ENCODE assay signal across 1 cellular context in the genomic region with DNA sequence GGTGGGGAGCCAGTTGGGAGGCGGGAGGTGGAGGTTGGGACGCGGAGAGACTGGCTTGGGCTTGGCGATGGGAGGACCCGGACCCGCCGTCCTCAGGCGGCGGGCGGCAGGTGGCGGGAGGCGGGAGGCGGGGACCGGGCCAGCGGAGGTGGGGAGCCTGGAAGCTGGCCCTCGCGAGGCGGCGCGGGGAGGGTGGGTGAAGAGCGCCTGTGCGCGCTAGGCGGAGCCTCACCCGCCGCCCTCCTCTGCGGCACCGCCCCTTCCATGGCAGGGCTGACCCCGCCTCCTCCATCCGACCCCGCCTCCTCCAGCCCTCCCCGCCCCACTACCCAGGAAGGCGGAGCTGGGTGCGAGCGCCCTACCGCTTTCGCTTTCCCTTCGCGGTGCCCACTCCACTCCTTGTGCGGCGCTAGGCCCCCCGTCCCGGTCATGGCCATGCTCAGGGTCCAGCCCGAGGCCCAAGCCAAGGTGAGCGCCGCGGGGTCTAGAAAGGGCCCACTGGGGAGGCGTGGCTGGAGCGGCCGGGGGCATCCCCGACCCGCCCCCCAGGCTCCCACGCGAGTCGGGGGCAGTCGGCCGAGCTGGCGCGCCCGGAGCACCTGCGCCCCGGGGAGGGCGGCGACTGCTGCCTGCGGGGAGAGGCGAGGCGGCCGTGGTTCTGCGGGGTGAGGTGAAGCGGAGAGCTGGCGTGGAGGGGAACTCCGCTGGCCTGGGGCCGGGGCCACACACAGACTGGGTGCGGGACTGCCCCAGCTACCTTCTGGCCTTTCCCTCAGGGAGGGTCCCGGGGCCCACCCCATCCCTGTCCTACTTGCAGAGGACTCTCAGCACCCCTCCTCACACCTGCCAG.
A peak's percentile ranks its signal among the peaks of the same experiment; 100 is the strongest.
TF ChIP-seq lines count a peak whose summit lies in the region.

A gene (plus strand): TSS at position 361 of the 850 bp plus-strand sequence. CDS start 69 bp downstream, at position 430.

TF ChIP-seq in HepG2, 621 proteins besides CTCF, POLR2A, EP300 and RAD21 (continued from another document and continues in another):
- TF ChIP-seq NFE2L2 (IDR thresholded peaks at IDR 0.05; ENCODE audit: low read length) (no peak), HDAC6 (IDR thresholded peaks at IDR 0.05; ENCODE audit: low read depth, low read length) (no peak), NCOA5 (CRISPR knock-in tag; IDR thresholded peaks at IDR 0.05) (no peak), SUZ12 (IDR thresholded peaks at IDR 0.05; ENCODE audit: low read depth, low read length) (no peak), GATAD1 (CRISPR knock-in tag; IDR thresholded peaks at IDR 0.05) (peak; percentile 73), ZNF143 (CRISPR knock-in tag; IDR thresholded peaks at IDR 0.05) (peak; percentile 44; the same call in 1 of the 2 replicates), ZNF468 (CRISPR knock-in tag; IDR thresholded peaks at IDR 0.05) (no peak), ZNF589 (CRISPR knock-in tag; conservative IDR thresholded peaks at IDR 0.05) (no peak), ZSCAN12 (CRISPR knock-in tag; IDR thresholded peaks at IDR 0.05) (peak; percentile 73; the same call in 1 of the 2 replicates), ZNF543 (CRISPR knock-in tag; IDR thresholded peaks at IDR 0.05) (peak; percentile 82; the same call in 1 of the 2 replicates), JUNB (CRISPR knock-in tag; IDR thresholded peaks at IDR 0.05; ENCODE audit: borderline replicate concordance) (no peak), ZBTB3 (CRISPR knock-in tag; IDR thresholded peaks at IDR 0.05; ENCODE audit: borderline replicate concordance, low read depth) (peak; percentile 43; the same call in 1 of the 2 replicates), ZNF841 (CRISPR knock-in tag; IDR thresholded peaks at IDR 0.05; ENCODE audit: borderline replicate concordance) (no peak), RXRA (CRISPR knock-in tag; IDR thresholded peaks at IDR 0.05) (peak; percentile 60; the same call in 1 of the 2 replicates), ZFP1 (CRISPR knock-in tag; IDR thresholded peaks at IDR 0.05) (no peak; the same call in 1 of the 2 replicates), FOXC1 (CRISPR knock-in tag; IDR thresholded peaks at IDR 0.05; ENCODE audit: borderline replicate concordance) (no peak), NFYB (CRISPR knock-in tag; IDR thresholded peaks at IDR 0.05) (no peak), ZNF101 (CRISPR knock-in tag; IDR thresholded peaks at IDR 0.05; ENCODE audit: borderline replicate concordance, low read depth) (no peak), CREB1 (IDR thresholded peaks at IDR 0.05) (no peak), CREB1 (CRISPR knock-in tag; IDR thresholded peaks at IDR 0.05) (no peak), PHF5A (CRISPR knock-in tag; IDR thresholded peaks at IDR 0.05; ENCODE audit: low read depth, unreplicated experiment) (no peak), ZNF607 (CRISPR knock-in tag; IDR thresholded peaks at IDR 0.05; ENCODE audit: borderline replicate concordance) (no peak), MLLT10 (CRISPR knock-in tag; IDR thresholded peaks at IDR 0.05) (no peak), NPAS2 (CRISPR knock-in tag; IDR thresholded peaks at IDR 0.05; ENCODE audit: borderline replicate concordance) (no peak), ARNT (IDR thresholded peaks at IDR 0.05) (no peak), SMC3 (IDR thresholded peaks at IDR 0.05; ENCODE audit: low read length) (no peak; the same call in 1 of the 2 replicates), ZNF24 (IDR thresholded peaks at IDR 0.05) (no peak)
- TF ChIP-seq, protein P1, sequence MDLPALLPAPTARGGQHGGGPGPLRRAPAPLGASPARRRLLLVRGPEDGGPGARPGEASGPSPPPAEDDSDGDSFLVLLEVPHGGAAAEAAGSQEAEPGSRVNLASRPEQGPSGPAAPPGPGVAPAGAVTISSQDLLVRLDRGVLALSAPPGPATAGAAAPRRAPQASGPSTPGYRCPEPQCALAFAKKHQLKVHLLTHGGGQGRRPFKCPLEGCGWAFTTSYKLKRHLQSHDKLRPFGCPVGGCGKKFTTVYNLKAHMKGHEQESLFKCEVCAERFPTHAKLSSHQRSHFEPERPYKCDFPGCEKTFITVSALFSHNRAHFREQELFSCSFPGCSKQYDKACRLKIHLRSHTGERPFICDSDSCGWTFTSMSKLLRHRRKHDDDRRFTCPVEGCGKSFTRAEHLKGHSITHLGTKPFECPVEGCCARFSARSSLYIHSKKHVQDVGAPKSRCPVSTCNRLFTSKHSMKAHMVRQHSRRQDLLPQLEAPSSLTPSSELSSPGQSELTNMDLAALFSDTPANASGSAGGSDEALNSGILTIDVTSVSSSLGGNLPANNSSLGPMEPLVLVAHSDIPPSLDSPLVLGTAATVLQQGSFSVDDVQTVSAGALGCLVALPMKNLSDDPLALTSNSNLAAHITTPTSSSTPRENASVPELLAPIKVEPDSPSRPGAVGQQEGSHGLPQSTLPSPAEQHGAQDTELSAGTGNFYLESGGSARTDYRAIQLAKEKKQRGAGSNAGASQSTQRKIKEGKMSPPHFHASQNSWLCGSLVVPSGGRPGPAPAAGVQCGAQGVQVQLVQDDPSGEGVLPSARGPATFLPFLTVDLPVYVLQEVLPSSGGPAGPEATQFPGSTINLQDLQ (CRISPR knock-in tag; IDR thresholded peaks at IDR 0.05) = no peak
- TF ChIP-seq, protein P2, sequence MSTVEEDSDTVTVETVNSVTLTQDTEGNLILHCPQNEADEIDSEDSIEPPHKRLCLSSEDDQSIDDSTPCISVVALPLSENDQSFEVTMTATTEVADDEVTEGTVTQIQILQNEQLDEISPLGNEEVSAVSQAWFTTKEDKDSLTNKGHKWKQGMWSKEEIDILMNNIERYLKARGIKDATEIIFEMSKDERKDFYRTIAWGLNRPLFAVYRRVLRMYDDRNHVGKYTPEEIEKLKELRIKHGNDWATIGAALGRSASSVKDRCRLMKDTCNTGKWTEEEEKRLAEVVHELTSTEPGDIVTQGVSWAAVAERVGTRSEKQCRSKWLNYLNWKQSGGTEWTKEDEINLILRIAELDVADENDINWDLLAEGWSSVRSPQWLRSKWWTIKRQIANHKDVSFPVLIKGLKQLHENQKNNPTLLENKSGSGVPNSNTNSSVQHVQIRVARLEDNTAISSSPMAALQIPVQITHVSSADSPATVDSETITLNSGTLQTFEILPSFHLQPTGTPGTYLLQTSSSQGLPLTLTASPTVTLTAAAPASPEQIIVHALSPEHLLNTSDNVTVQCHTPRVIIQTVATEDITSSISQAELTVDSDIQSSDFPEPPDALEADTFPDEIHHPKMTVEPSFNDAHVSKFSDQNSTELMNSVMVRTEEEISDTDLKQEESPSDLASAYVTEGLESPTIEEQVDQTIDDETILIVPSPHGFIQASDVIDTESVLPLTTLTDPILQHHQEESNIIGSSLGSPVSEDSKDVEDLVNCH (CRISPR knock-in tag; IDR thresholded peaks at IDR 0.05) = peak; percentile 72; the same call in 1 of the 2 replicates
- TF ChIP-seq, protein P3, sequence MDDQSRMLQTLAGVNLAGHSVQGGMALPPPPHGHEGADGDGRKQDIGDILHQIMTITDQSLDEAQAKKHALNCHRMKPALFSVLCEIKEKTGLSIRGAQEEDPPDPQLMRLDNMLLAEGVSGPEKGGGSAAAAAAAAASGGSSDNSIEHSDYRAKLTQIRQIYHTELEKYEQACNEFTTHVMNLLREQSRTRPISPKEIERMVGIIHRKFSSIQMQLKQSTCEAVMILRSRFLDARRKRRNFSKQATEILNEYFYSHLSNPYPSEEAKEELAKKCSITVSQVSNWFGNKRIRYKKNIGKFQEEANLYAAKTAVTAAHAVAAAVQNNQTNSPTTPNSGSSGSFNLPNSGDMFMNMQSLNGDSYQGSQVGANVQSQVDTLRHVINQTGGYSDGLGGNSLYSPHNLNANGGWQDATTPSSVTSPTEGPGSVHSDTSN (CRISPR knock-in tag; IDR thresholded peaks at IDR 0.05; ENCODE audit: borderline replicate concordance) = no peak
- TF ChIP-seq, protein P4, sequence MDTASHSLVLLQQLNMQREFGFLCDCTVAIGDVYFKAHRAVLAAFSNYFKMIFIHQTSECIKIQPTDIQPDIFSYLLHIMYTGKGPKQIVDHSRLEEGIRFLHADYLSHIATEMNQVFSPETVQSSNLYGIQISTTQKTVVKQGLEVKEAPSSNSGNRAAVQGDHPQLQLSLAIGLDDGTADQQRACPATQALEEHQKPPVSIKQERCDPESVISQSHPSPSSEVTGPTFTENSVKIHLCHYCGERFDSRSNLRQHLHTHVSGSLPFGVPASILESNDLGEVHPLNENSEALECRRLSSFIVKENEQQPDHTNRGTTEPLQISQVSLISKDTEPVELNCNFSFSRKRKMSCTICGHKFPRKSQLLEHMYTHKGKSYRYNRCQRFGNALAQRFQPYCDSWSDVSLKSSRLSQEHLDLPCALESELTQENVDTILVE (CRISPR knock-in tag; IDR thresholded peaks at IDR 0.05) = no peak
- TF ChIP-seq, protein P5, sequence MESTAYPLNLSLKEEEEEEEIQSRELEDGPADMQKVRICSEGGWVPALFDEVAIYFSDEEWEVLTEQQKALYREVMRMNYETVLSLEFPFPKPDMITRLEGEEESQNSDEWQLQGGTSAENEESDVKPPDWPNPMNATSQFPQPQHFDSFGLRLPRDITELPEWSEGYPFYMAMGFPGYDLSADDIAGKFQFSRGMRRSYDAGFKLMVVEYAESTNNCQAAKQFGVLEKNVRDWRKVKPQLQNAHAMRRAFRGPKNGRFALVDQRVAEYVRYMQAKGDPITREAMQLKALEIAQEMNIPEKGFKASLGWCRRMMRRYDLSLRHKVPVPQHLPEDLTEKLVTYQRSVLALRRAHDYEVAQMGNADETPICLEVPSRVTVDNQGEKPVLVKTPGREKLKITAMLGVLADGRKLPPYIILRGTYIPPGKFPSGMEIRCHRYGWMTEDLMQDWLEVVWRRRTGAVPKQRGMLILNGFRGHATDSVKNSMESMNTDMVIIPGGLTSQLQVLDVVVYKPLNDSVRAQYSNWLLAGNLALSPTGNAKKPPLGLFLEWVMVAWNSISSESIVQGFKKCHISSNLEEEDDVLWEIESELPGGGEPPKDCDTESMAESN (CRISPR knock-in tag; conservative IDR thresholded peaks at IDR 0.05) = peak; percentile 79
- TF ChIP-seq, protein P6, sequence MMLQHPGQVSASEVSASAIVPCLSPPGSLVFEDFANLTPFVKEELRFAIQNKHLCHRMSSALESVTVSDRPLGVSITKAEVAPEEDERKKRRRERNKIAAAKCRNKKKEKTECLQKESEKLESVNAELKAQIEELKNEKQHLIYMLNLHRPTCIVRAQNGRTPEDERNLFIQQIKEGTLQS (CRISPR knock-in tag; IDR thresholded peaks at IDR 0.05) = no peak
- TF ChIP-seq, protein P7, sequence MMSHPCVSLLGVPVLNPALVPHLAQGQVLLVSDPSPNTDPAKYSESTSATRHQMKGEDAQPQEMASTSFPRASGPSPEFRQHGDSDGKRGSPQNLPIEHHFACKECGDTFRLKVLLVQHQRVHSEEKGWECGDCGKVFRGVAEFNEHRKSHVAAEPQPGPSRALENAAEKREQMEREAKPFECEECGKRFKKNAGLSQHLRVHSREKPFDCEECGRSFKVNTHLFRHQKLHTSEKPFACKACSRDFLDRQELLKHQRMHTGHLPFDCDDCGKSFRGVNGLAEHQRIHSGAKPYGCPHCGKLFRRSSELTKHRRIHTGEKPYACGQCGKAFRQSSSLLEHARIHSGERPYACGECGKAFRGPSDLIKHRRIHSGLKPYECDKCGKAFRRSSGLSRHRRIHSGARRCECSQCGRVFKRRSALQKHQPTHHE (CRISPR knock-in tag; IDR thresholded peaks at IDR 0.05; ENCODE audit: borderline replicate concordance) = peak; percentile 67; the same call in 1 of the 2 replicates
- TF ChIP-seq, protein P8, sequence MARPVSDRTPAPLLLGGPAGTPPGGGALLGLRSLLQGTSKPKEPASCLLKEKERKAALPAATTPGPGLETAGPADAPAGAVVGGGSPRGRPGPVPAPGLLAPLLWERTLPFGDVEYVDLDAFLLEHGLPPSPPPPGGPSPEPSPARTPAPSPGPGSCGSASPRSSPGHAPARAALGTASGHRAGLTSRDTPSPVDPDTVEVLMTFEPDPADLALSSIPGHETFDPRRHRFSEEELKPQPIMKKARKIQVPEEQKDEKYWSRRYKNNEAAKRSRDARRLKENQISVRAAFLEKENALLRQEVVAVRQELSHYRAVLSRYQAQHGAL (CRISPR knock-in tag; IDR thresholded peaks at IDR 0.05; ENCODE audit: not compliant biosample characterization) = peak; percentile 70
- TF ChIP-seq, protein P9, sequence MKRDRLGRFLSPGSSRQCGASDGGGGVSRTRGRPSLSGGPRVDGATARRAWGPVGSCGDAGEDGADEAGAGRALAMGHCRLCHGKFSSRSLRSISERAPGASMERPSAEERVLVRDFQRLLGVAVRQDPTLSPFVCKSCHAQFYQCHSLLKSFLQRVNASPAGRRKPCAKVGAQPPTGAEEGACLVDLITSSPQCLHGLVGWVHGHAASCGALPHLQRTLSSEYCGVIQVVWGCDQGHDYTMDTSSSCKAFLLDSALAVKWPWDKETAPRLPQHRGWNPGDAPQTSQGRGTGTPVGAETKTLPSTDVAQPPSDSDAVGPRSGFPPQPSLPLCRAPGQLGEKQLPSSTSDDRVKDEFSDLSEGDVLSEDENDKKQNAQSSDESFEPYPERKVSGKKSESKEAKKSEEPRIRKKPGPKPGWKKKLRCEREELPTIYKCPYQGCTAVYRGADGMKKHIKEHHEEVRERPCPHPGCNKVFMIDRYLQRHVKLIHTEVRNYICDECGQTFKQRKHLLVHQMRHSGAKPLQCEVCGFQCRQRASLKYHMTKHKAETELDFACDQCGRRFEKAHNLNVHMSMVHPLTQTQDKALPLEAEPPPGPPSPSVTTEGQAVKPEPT (CRISPR knock-in tag; IDR thresholded peaks at IDR 0.05; ENCODE audit: low read depth) = peak; percentile 34; the same call in 1 of the 2 replicates
- TF ChIP-seq, protein P10, sequence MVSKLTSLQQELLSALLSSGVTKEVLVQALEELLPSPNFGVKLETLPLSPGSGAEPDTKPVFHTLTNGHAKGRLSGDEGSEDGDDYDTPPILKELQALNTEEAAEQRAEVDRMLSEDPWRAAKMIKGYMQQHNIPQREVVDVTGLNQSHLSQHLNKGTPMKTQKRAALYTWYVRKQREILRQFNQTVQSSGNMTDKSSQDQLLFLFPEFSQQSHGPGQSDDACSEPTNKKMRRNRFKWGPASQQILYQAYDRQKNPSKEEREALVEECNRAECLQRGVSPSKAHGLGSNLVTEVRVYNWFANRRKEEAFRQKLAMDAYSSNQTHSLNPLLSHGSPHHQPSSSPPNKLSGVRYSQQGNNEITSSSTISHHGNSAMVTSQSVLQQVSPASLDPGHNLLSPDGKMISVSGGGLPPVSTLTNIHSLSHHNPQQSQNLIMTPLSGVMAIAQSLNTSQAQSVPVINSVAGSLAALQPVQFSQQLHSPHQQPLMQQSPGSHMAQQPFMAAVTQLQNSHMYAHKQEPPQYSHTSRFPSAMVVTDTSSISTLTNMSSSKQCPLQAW (CRISPR knock-in tag; IDR thresholded peaks at IDR 0.05) = no peak
- TF ChIP-seq, protein P11, sequence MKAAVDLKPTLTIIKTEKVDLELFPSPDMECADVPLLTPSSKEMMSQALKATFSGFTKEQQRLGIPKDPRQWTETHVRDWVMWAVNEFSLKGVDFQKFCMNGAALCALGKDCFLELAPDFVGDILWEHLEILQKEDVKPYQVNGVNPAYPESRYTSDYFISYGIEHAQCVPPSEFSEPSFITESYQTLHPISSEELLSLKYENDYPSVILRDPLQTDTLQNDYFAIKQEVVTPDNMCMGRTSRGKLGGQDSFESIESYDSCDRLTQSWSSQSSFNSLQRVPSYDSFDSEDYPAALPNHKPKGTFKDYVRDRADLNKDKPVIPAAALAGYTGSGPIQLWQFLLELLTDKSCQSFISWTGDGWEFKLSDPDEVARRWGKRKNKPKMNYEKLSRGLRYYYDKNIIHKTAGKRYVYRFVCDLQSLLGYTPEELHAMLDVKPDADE (CRISPR knock-in tag; IDR thresholded peaks at IDR 0.05) = no peak; the same call in none of the 2 replicates
